9 cellular contexts compared by ENCODE assay signal in genomic region chr13:109781384-109782065, GRCh38. TPM values are rescaled to one million over a fixed set of nuclear protein-coding genes. Genes with fewer than 3 reads are reported as not detected.
DNase-seq lines count a peak whose midpoint lies in the region; ATAC-seq and TF ChIP-seq lines count a peak whose summit lies in the region.
"Had no signal": no experiment of that assay in that cellular context is flagged by ENCODE, and none has a peak within 500 bp of the region (broad histone marks: within the 10 kb centered on the region; RNA-seq: fewer than 3 reads in every experiment).

No MANE protein-coding gene starts in this region.

- no peak for ATAC-seq in HG03175 (IDR thresholded peaks at IDR 0.05; ENCODE audit: unreplicated experiment)
- no peak for ATAC-seq in GM21529 (IDR thresholded peaks at IDR 0.05; ENCODE audit: unreplicated experiment)

- H3K27me3 ChIP-seq in A673 (replicated peaks; ENCODE audit: insufficient read depth, low read depth, low read length, poor library complexity) (no peaks in the 10 kb centered on the region), HUES64 (ENCODE audit: insufficient read depth, low read length) (peaks cover 14% of the 10 kb centered on the region), muscle layer of duodenum (ENCODE audit: low read depth, low read length) (no peaks in the 10 kb centered on the region)

- H3K36me3 ChIP-seq in A673 (ENCODE audit: insufficient read depth, low read length, poor library complexity, severe bottlenecking) (peaks cover 80% of the 10 kb centered on the region), HUES64 (ENCODE audit: insufficient read depth, low read length) (peaks cover 26% of the 10 kb centered on the region), muscle layer of duodenum (ENCODE audit: control insufficient read depth in 1 of 2, insufficient read depth in 2 of 2, low read length in 2 of 2) (peaks cover 0 to 25% of the 10 kb centered on the region in 2 donors)

- peak overlapping the region; percentile 54 for H3K4me3 Mint-ChIP-seq in dendritic cell treated with granulocyte-macrophage colony-stimulating factor and Interleukin-4, amounts not matched to agents 40 ng/mL and 50 ng/mL, for 4 days
- H3K4me3 Mint-ChIP-seq: activated B cell treated with CpG ODN at 0.5 μM for 24 hours had no signal

- peaks cover 8% of the 10 kb centered on the region for H3K9me3 Mint-ChIP-seq in dendritic cell treated with granulocyte-macrophage colony-stimulating factor and Interleukin-4, amounts not matched to agents 40 ng/mL and 50 ng/mL, for 4 days
- H3K9me3 Mint-ChIP-seq: activated B cell treated with CpG ODN at 0.5 μM for 24 hours had no signal

- peak; percentile 71 for DNase-seq in A673 (ENCODE audit: low spot score)
- DNase-seq in stimulated activated CD4-positive, alpha-beta T cell treated with anti-CD3 and anti-CD28 coated beads, Interleukin-15, amount 100 ng/mL, for 24 hours = no peak
- DNase-seq in D341Med (ENCODE audit: low spot score) = no peak
- DNase-seq: activated B cell treated with CpG ODN at 0.5 μM for 24 hours had no signal

- H3K27ac ChIP-seq in A673 (ENCODE audit: low read depth, low read length, poor library complexity, severe bottlenecking) (peak overlapping the region; percentile 97), HUES64 (ENCODE audit: low read depth, low read length) (no peak overlapping the region), muscle layer of duodenum (ENCODE audit: low read length) (peak overlapping the region; percentile 41)

- H3K4me1 Mint-ChIP-seq in dendritic cell treated with granulocyte-macrophage colony-stimulating factor and Interleukin-4, amounts not matched to agents 40 ng/mL and 50 ng/mL, for 4 days (ENCODE audit: low read depth) = peaks cover 44% of the 10 kb centered on the region

- intact Hi-C loops in A673 (cut with micrococcal nuclease; ENCODE audit: unreplicated experiment) = loop anchor here (2.0 to 5.0 kb wide), 2 partner anchors 129 to 867 kb away; no protein-coding TSS in a partner anchor
- intact Hi-C loops in dendritic cell treated with granulocyte-macrophage colony-stimulating factor and Interleukin-4, amounts not matched to agents 40 ng/mL and 50 ng/mL, for 4 days (cut with micrococcal nuclease) = loop anchor here (10.0 kb wide), 3 partner anchors 77 to 1567 kb away; partner anchors contain the start of genes ABHD13 and LIG4

- H3K9ac ChIP-seq in HUES64 (ENCODE audit: low read depth, low read length) = no peak overlapping the region

- peaks cover 3% of the 10 kb centered on the region for H3K27me3 Mint-ChIP-seq in dendritic cell treated with granulocyte-macrophage colony-stimulating factor and Interleukin-4, amounts not matched to agents 40 ng/mL and 50 ng/mL, for 4 days
- H3K27me3 Mint-ChIP-seq: activated B cell treated with CpG ODN at 0.5 μM for 24 hours had no signal

- no peak overlapping the region for H3K27ac Mint-ChIP-seq in dendritic cell treated with granulocyte-macrophage colony-stimulating factor and Interleukin-4, amounts not matched to agents 40 ng/mL and 50 ng/mL, for 4 days
- H3K27ac Mint-ChIP-seq: activated B cell treated with CpG ODN at 0.5 μM for 24 hours had no signal

- H3K36me3 Mint-ChIP-seq in dendritic cell treated with granulocyte-macrophage colony-stimulating factor and Interleukin-4, amounts not matched to agents 40 ng/mL and 50 ng/mL, for 4 days (ENCODE audit: low read depth) = peaks cover 40% of the 10 kb centered on the region

- no peak for TF ChIP-seq CTCF in A673 (conservative IDR thresholded peaks at IDR 0.05; ENCODE audit: low read depth, low read length)

- POLR2A ChIA-PET in A673 (lab: Charles Lee; ENCODE audit: low non-redundant PET) = interaction anchor here (0.7 to 0.9 kb wide), 3 partner anchors 80 to 288 kb away, joined by 4 to 6 read pairs (median 4); no protein-coding TSS in a partner anchor

- peak overlapping the region; percentile 82 for H3K4me3 ChIP-seq in A673 (ENCODE audit: low read depth, low read length, poor library complexity, severe bottlenecking)
- peak overlapping the region; percentile 34; the same call in 1 of the 2 replicates for H3K4me3 ChIP-seq in HUES64 (ENCODE audit: low read length)
- H3K4me3 ChIP-seq in muscle layer of duodenum (ENCODE audit: low read depth in 1 of 2, low read length in 2 of 2) = peak overlapping the region; percentile 73 to 78

- CTCF ChIA-PET in A673 (lab: Charles Lee) = no interaction called here

- H3K9me3 ChIP-seq in A673 (ENCODE audit: low read depth, low read length, poor library complexity, severe bottlenecking) = no peaks in the 10 kb centered on the region
- no peaks in the 10 kb centered on the region for H3K9me3 ChIP-seq in HUES64 (ENCODE audit: insufficient read depth, low read depth, low read length)
- no peaks in the 10 kb centered on the region for H3K9me3 ChIP-seq in muscle layer of duodenum (ENCODE audit: control insufficient read depth in 1 of 2, low read length in 2 of 2)

- BruUV-seq in A673 (replicated peaks; lab: Mats Ljungman, UMichigan) = no TSS peak

- H3K4me1 ChIP-seq in A673 (ENCODE audit: insufficient read depth, low read length, poor library complexity, severe bottlenecking) (peaks cover 12% of the 10 kb centered on the region), HUES64 (ENCODE audit: insufficient read depth, low read length) (peaks cover 43% of the 10 kb centered on the region), muscle layer of duodenum (ENCODE audit: control insufficient read depth in 1 of 2, insufficient read depth in 2 of 2, low read length in 2 of 2) (peaks cover 21 to 65% of the 10 kb centered on the region in 2 donors)

- WGBS in HUES64 = 95% methylated on average over 28 of the region's 28 CpGs

RNA-seq across cellular contexts. Expression of gene IRS2, which starts 4.9 kb away (rescaled TPM):
- 135 TPM in 2 replicates for total RNA-seq in A673 (2021)
- polyA plus RNA-seq in HUES64 (2013, experiment 1 of 2) = 4.7 TPM
- 5.0 TPM for polyA plus RNA-seq in HUES64 (2013, experiment 2 of 2)
